1 cellular context compared by ENCODE assay signal in genomic region chr19:49855277-49855675, GRCh38.
TF ChIP-seq lines count a peak whose summit lies in the region.

No MANE protein-coding gene starts in this region.

TF ChIP-seq in K562, 482 proteins besides CTCF, POLR2A, EP300 and RAD21:
- peak; percentile 21; the same call in 1 of the 2 replicates for TF ChIP-seq KLF13 (tag; IDR thresholded peaks at IDR 0.05; ENCODE audit: borderline replicate concordance, low read depth)
- no peak for TF ChIP-seq U2AF2 (optimal IDR thresholded peaks at IDR 0.05; ENCODE audit: low read depth, low read length)
- peak; percentile 64 for TF ChIP-seq RBFOX2 (IDR thresholded peaks at IDR 0.05; ENCODE audit: low read depth, low read length)
- peak; percentile 43; the same call in 1 of the 2 replicates for TF ChIP-seq ZKSCAN1 (IDR thresholded peaks at IDR 0.05; ENCODE audit: low read depth, low read length)
- TF ChIP-seq SMARCE1 (IDR thresholded peaks at IDR 0.05), result no peak
- no peak for TF ChIP-seq CREB3L1 (IDR thresholded peaks at IDR 0.05; ENCODE audit: borderline replicate concordance, low read depth)
- no peak for TF ChIP-seq RBM15 (IDR thresholded peaks at IDR 0.05; ENCODE audit: insufficient read depth, low read length)
- TF ChIP-seq ZNF408 (CRISPR knock-in tag; IDR thresholded peaks at IDR 0.05; ENCODE audit: low read depth), result no peak
- no peak for TF ChIP-seq ZNF655 (CRISPR knock-in tag; IDR thresholded peaks at IDR 0.05)
- no peak for TF ChIP-seq PTBP1 (IDR thresholded peaks at IDR 0.05; ENCODE audit: low read depth, low read length)
- no peak for TF ChIP-seq NONO (IDR thresholded peaks at IDR 0.05; ENCODE audit: low read depth in 2 of 2, low read length in 1 of 2)
- no peak for TF ChIP-seq CTBP1 (IDR thresholded peaks at IDR 0.05; ENCODE audit: borderline replicate concordance)
- TF ChIP-seq POLR2G (IDR thresholded peaks at IDR 0.05; ENCODE audit: low read depth, low read length), result peak; percentile 78
